ENCODE assay signal across 8 cellular contexts in the genomic region with DNA sequence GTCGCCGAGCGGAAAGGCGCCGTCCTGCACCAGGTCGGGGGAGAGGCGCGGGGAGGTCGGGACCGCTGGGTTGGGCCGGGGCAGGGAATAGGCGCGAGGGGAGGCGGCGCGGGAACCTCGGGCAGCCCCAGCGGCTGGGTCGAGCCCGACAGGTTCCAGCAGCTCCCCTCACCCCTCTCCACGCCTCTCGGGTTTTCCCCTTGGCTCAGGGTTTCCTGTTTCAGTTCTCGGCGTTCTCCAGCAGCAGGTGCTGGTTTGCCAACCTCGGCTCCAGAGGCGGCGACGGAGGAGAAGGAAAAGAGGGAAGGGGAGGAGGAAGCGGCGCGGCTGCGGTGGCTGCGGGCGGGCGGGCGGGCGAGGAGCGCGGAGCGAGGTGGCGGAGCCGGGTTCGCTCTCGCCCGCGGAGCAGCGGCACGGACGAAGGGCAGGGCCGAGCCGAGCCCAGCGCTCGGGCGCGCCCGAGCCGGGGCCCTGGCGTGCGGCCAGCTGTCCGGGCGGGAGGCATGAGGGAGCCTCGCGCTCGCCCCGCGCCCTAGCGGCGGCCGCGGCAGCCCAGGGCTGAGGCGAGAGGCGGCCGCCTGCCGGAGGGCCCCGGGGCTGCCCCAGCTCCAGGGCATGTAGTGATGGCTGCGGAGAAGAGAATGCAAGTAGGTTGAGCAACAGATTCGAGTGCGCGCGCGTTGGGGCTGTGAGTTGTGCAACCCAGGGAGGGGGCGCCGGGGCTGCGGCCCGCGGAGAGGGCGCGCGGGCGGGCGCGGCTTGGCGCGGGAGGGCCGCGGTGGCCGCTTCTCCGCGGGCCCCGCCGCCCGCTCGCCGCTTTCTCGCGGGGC. TPM values are rescaled to one million over a fixed set of nuclear protein-coding genes. Genes with fewer than 3 reads are reported as not detected.
DNase-seq lines count a peak whose midpoint lies in the region; ATAC-seq, FAIRE-seq and TF ChIP-seq lines count a peak whose summit lies in the region.

A gene (plus strand): TSS at position 816 of the 830 bp plus-strand sequence. CDS start 20 bp downstream, outside the sequence.

- H3K4me3 ChIP-seq in AG10803 (ENCODE audit: low read length), result peak within 1 kb of the TSS; percentile 71
- H3K4me3 ChIP-seq in HepG2 (replicated peaks in 1 of 3; ENCODE audit: insufficient read depth in 1 of 3, low read depth in 2 of 3, low read length in 3 of 3), result peak within 1 kb of the TSS; percentile 68 to 89 (median 80)

- H3K9ac ChIP-seq in HepG2 (ENCODE audit: insufficient read depth, low read depth, low read length), result peak within 1 kb of the TSS; percentile 87

- peaks cover 27% of the 10 kb centered on the region for H3K4me1 ChIP-seq in HepG2 (ENCODE audit: insufficient read depth, low read length)

- H3K4me2 ChIP-seq in HepG2 (ENCODE audit: low read depth, low read length), result peak within 1 kb of the TSS; percentile 86

- H3K36me3 ChIP-seq in HepG2 (replicated peaks in 1 of 2; ENCODE audit: control insufficient read depth in 1 of 2, insufficient read depth in 2 of 2, low read length in 2 of 2), result no peaks in the 10 kb centered on the region

- in situ Hi-C loops in HepG2 (cut with HindIII; ENCODE audit: extremely low pct_ligation_motif_present, low pct_unique_long_range_greater_than_20kb), result no loop called here

- 0% methylated on average over 7 of the region's 106 CpGs for WGBS in HepG2 (ENCODE audit: low lambda C conversion rate)

- FAIRE-seq in HepG2 (lab: Jason Lieb, UNC), result no peak

- no peaks in the 10 kb centered on the region for H4K20me1 ChIP-seq in HepG2 (ENCODE audit: insufficient read depth, low read length)

- peaks cover 2 to 18% of the 10 kb centered on the region in 2 experiments; a peak in 3 of 5 replicates for H3K27me3 ChIP-seq in HepG2 (ENCODE audit: control insufficient read depth in 1 of 2, insufficient read depth in 2 of 2, low read length in 2 of 2)

- H3K27ac ChIP-seq in HepG2 (ENCODE audit: extremely low read length, insufficient read depth, low read length), result peak within 1 kb of the TSS; percentile 87

- peak within 1 kb of the TSS; percentile 93 for H2AFZ ChIP-seq in HepG2 (ENCODE audit: low read length)

- TF ChIP-seq POLR2A in HepG2 (IDR thresholded peaks at IDR 0.05; ENCODE audit: insufficient read depth in 1 of 2, low read depth in 2 of 2, low read length in 2 of 2), result peak; percentile 62 to 63

- TF ChIP-seq RAD21 in HepG2 (CRISPR knock-in tag; IDR thresholded peaks at IDR 0.05), result peak; percentile 65

- H3K9me3 ChIP-seq in HepG2 (ENCODE audit: low read length), result no peaks in the 10 kb centered on the region

- H3K79me2 ChIP-seq in HepG2 (ENCODE audit: insufficient read depth, low read length), result peaks cover 25% of the 10 kb centered on the region

- CTCF ChIA-PET in HepG2 (lab: Yijun Ruan, JAX; ENCODE audit: low intra/inter-chr PET ratio, low total read pairs), result no interaction called here

- peak; percentile 89 for DNase-seq in AG10803 (ENCODE audit: low read depth)
- peak; percentile 80 for DNase-seq in NCI-H2029 (lab: John Stamatoyannopoulos, UW)
- peak; percentile 86 for DNase-seq in UCSD-AML1 (lab: John Stamatoyannopoulos, UW; ENCODE audit: unreplicated experiment)
- peak; percentile 81 to 94 for DNase-seq in dermis microvascular lymphatic vessel endothelial cell (ENCODE audit: low read depth in 2 of 2)
- peak; percentile 84 for DNase-seq in HepG2 (ENCODE audit: low spot score)
- DNase-seq in stimulated activated CD4-positive, alpha-beta T cell treated with anti-CD3 and anti-CD28 coated beads, Interleukin-4, amount 100 ng/mL, for 48 hours (ENCODE audit: low read depth in 2 of 2), result peak; percentile 20 to 37

- BruUV-seq in HepG2 (replicated peaks; lab: Mats Ljungman, UMichigan), result no TSS peak

- intact Hi-C loops in HepG2 (cut with micrococcal nuclease; ENCODE audit: unreplicated experiment), result loop anchor here (1.0 to 10.0 kb wide), 5 partner anchors 35 to 342 kb away; a partner anchor contains a TSS

- ATAC-seq in GM18520 (IDR thresholded peaks at IDR 0.05; ENCODE audit: unreplicated experiment), result peak; percentile 41
- peak; percentile 63 for ATAC-seq in HG02970 (IDR thresholded peaks at IDR 0.05; ENCODE audit: low FRiP score, unreplicated experiment)
- peak; percentile 92 for ATAC-seq in HepG2

- TF ChIP-seq CTCF in AG10803 (conservative IDR thresholded peaks at IDR 0.05; ENCODE audit: low read length), result peak; percentile 37
- TF ChIP-seq CTCF in HepG2 (CRISPR knock-in tag; IDR thresholded peaks at IDR 0.05), result peak; percentile 52

- POLR2A ChIA-PET in HepG2 (lab: Yijun Ruan, JAX), result interaction anchor here (0.7 to 1.4 kb wide), 5 partner anchors 8 to 338 kb away, joined by 3 to 6 read pairs (median 3); a partner anchor contains a TSS

- TF ChIP-seq EP300 in HepG2 (IDR thresholded peaks at IDR 0.05; ENCODE audit: low read depth in 2 of 2, low read length in 2 of 2), result no peak
- TF ChIP-seq EP300 in HepG2 (CRISPR knock-in tag; IDR thresholded peaks at IDR 0.05; ENCODE audit: borderline replicate concordance), result no peak

TF ChIP-seq in HepG2, 621 proteins besides CTCF, POLR2A, EP300 and RAD21 (continues in another document):
- TF ChIP-seq, protein P1, sequence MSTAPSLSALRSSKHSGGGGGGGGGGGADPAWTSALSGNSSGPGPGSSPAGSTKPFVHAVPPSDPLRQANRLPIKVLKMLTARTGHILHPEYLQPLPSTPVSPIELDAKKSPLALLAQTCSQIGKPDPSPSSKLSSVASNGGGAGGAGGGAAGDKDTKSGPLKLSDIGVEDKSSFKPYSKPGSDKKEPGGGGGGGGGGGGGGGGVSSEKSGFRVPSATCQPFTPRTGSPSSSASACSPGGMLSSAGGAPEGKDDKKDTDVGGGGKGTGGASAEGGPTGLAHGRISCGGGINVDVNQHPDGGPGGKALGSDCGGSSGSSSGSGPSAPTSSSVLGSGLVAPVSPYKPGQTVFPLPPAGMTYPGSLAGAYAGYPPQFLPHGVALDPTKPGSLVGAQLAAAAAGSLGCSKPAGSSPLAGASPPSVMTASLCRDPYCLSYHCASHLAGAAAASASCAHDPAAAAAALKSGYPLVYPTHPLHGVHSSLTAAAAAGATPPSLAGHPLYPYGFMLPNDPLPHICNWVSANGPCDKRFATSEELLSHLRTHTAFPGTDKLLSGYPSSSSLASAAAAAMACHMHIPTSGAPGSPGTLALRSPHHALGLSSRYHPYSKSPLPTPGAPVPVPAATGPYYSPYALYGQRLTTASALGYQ (CRISPR knock-in tag; IDR thresholded peaks at IDR 0.05), result no peak
- 0 out of 2 replicates have a peak, but pooled peaks have one; percentile 8 for TF ChIP-seq MAF1 (CRISPR knock-in tag; IDR thresholded peaks at IDR 0.05; ENCODE audit: borderline replicate concordance)
- TF ChIP-seq, protein P2, sequence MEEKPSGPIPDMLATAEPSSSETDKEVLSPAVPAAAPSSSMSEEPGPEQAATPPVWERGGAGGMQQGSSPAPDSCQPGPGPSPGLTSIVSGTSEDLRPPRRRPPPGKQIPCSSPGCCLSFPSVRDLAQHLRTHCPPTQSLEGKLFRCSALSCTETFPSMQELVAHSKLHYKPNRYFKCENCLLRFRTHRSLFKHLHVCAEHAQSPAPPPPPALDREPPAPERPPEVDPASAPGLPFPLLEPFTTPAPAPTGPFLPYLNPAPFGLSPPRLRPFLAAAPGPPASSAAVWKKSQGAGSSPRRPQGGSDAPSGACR (CRISPR knock-in tag; IDR thresholded peaks at IDR 0.05), result no peak
- TF ChIP-seq FIP1L1 (IDR thresholded peaks at IDR 0.05; ENCODE audit: borderline replicate concordance, insufficient read depth, low read depth, low read length), result 0 out of 2 replicates have a peak, but pooled peaks have one; percentile 35
- TF ChIP-seq CHD2 (IDR thresholded peaks at IDR 0.05; ENCODE audit: low read depth, low read length), result no peak
- TF ChIP-seq KDM4B (CRISPR knock-in tag; IDR thresholded peaks at IDR 0.05), result no peak
- 0 out of 2 replicates have a peak, but pooled peaks have one; percentile 10 for TF ChIP-seq RARA (CRISPR knock-in tag; IDR thresholded peaks at IDR 0.05)
- peak; percentile 59; the same call in 1 of the 2 replicates for TF ChIP-seq KDM2A (CRISPR knock-in tag; IDR thresholded peaks at IDR 0.05; ENCODE audit: borderline replicate concordance, low read depth)
- peak; percentile 66; the same call in 1 of the 2 replicates for TF ChIP-seq TAF1 (CRISPR knock-in tag; IDR thresholded peaks at IDR 0.05)
- TF ChIP-seq SMARCC2 (IDR thresholded peaks at IDR 0.05), result no peak
- TF ChIP-seq KAT7 (CRISPR knock-in tag; IDR thresholded peaks at IDR 0.05; ENCODE audit: borderline replicate concordance), result peak; percentile 55; the same call in 1 of the 2 replicates
- TF ChIP-seq PHF8 (CRISPR knock-in tag; IDR thresholded peaks at IDR 0.05), result peak; percentile 57; the same call in 1 of the 2 replicates
- peak; percentile 58 for TF ChIP-seq POLR2AphosphoS5 (IDR thresholded peaks at IDR 0.05; ENCODE audit: low read depth, low read length)
- no peak for TF ChIP-seq RXRB (CRISPR knock-in tag; IDR thresholded peaks at IDR 0.05; ENCODE audit: borderline replicate concordance)

RNA-seq across cellular contexts. Expression of the gene that starts here (rescaled TPM):
- total RNA-seq in dermis microvascular lymphatic vessel endothelial cell (10.5 and 11.4 TPM in 2 replicates), HepG2 (2016; rRNA removed; fragmentation: Illumina TruSeq; extraction: Trizol) (5.7 and 6.8 TPM in 2 replicates)
- 9.0 and 9.5 TPM in 2 replicates for total RNA-seq in HepG2 (2016; cell fraction: cytosol; rRNA removed; fragmentation: Illumina TruSeq; extraction: Trizol; ENCODE audit: low read depth)
- total RNA-seq in HepG2 (2016; cell fraction: insoluble cytoplasmic fraction; rRNA removed; fragmentation: Illumina TruSeq; extraction: Trizol), result 5.1 and 5.4 TPM in 2 replicates
- 5.2 and 6.0 TPM in 2 replicates for total RNA-seq in HepG2 (2016; cell fraction: membrane; rRNA removed; fragmentation: Illumina TruSeq; extraction: Trizol)
- 7.1 and 8.4 TPM in 2 replicates for total RNA-seq in HepG2 (2016; cell fraction: nucleus; rRNA removed; fragmentation: Illumina TruSeq; extraction: Trizol)
- polyA plus RNA-seq in HepG2 (2011; rRNA removed), result 2.2 and 2.4 TPM in 2 replicates
- polyA plus RNA-seq in HepG2 (2011; cell fraction: cytosol; rRNA removed), result 1.3 and 1.4 TPM in 2 replicates
- 4.8 and 6.1 TPM in 2 replicates for polyA plus RNA-seq in HepG2 (2011; cell fraction: nucleus; rRNA removed)
- 1.3 and 1.5 TPM in 2 replicates for polyA plus RNA-seq in HepG2 (2012)
- 0.08 TPM in 2 replicates for polyA plus RNA-seq in HepG2 (2016; cell fraction: cytosol; fragmentation: Illumina TruSeq; extraction: Trizol; ENCODE audit: low read depth)
- 2.1 and 2.3 TPM in 2 replicates for polyA plus RNA-seq in HepG2 (2016; cell fraction: insoluble cytoplasmic fraction; fragmentation: Illumina TruSeq; extraction: Trizol; ENCODE audit: low read depth)
- 0.30 TPM in 2 replicates for polyA plus RNA-seq in HepG2 (2016; cell fraction: membrane; fragmentation: Illumina TruSeq; extraction: Trizol; ENCODE audit: low read depth)
- polyA plus RNA-seq in HepG2 (2016; cell fraction: nucleus; fragmentation: Illumina TruSeq; extraction: Trizol; ENCODE audit: insufficient read depth, low read depth), result 4.9 and 5.1 TPM in 2 replicates
- 4.1 and 15.9 TPM in 2 replicates for polyA minus RNA-seq in HepG2 (2011; rRNA and poly(A)+ RNA removed; ENCODE audit: low replicate concordance)
- 3.7 and 4.2 TPM in 2 replicates for polyA minus RNA-seq in HepG2 (2011; cell fraction: cytosol; rRNA and poly(A)+ RNA removed)
- polyA minus RNA-seq in HepG2 (2011; cell fraction: nucleus; rRNA and poly(A)+ RNA removed), result 9.8 and 12.9 TPM in 2 replicates

Comparison
In these comparisons a context has a peak if more than half of its experiments do, and no peak if none do; other contexts are left out.
1. Peak in every context shown above with its lines: DNase-seq, ATAC-seq, H3K4me3 ChIP-seq and H3K27ac ChIP-seq.
2. DNase-seq: peak in every context shown above with its lines; median percentile 89 in AG10803; 88 in dermis microvascular lymphatic vessel endothelial cell; 86 in UCSD-AML1; 84 in HepG2; 80 in NCI-H2029; 28 in stimulated activated CD4-positive, alpha-beta T cell treated with anti-CD3 and anti-CD28 coated beads, Interleukin-4, amount 100 ng/mL, for 48 hours.
3. ATAC-seq: peak in every context shown above with its lines; median percentile 92 in HepG2; 63 in HG02970; 41 in GM18520.